Comparison of ENCODE assay signal across 10 cellular contexts in genomic region chr15:82571722-82572222, GRCh38. TPM values are rescaled to one million over a fixed set of nuclear protein-coding genes. Genes with fewer than 3 reads are reported as not detected.
DNase-seq lines count a peak whose midpoint lies in the region; ATAC-seq and TF ChIP-seq lines count a peak whose summit lies in the region.
"Had no signal": no experiment of that assay in that cellular context is flagged by ENCODE, and none has a peak within 500 bp of the region (broad histone marks: within the 10 kb centered on the region; RNA-seq: fewer than 3 reads in every experiment).

No MANE protein-coding gene starts in this region.

- intact Hi-C loops in heart right ventricle (cut with DNase I), result no loop called here

- no peaks in the 10 kb centered on the region for H3K9me3 ChIP-seq in heart right ventricle
- no peaks in the 10 kb centered on the region for H3K9me3 ChIP-seq in parathyroid adenoma (ENCODE audit: control insufficient read depth, low read length)

- WGBS in heart right ventricle, 2 donors, result 0 to 1% methylated on average over 17 of the region's 17 CpGs

- H3K27ac ChIP-seq in VCaP (peak overlapping the region; percentile 67), heart right ventricle (peak overlapping the region in 7 of 10 donors; percentile 30 to 49 (median 31)), parathyroid adenoma (peak overlapping the region; percentile 40)
- H3K27ac ChIP-seq: C4-2B had no signal

- H3K9ac ChIP-seq in parathyroid adenoma, result no peak overlapping the region

- H3K27me3 ChIP-seq in heart right ventricle, result peaks cover 0 to 10% (median 4%) of the 10 kb centered on the region in 7 donors
- H3K27me3 ChIP-seq in parathyroid adenoma (ENCODE audit: control insufficient read depth, insufficient read depth, low read length), result no peaks in the 10 kb centered on the region

- H3K4me1 ChIP-seq in heart right ventricle (peaks cover 0 to 13% (median 7%) of the 10 kb centered on the region in 9 donors), parathyroid adenoma (peaks cover 9% of the 10 kb centered on the region)

- H2AFZ ChIP-seq in parathyroid adenoma, result peak overlapping the region; percentile 45

- DNase-seq in NCI-H345 (lab: John Stamatoyannopoulos, UW), result peak; percentile 53
- no peak for DNase-seq in NCI-H345 treated with DMSO at 0.1 percent for 48 hours (lab: John Stamatoyannopoulos, UW; ENCODE audit: unreplicated experiment)
- peak; percentile 47 to 64 for DNase-seq in heart right ventricle
- no peak for DNase-seq in NCI-H187 (lab: John Stamatoyannopoulos, UW)
- no peak for DNase-seq in NAMALWA (ENCODE audit: low spot score)
- DNase-seq: activated B cell treated with CpG ODN at 0.5 μM for 24 hours had no signal

- TF ChIP-seq CTCF in VCaP (conservative IDR thresholded peaks at IDR 0.05), result no peak
- TF ChIP-seq CTCF in heart right ventricle (IDR thresholded peaks at IDR 0.05), result no peak
- TF ChIP-seq CTCF in parathyroid adenoma (IDR thresholded peaks at IDR 0.05), result no peak

- ATAC-seq in heart right ventricle, result peak; percentile 83 to 97 (median 90)
- ATAC-seq in HG03460 (IDR thresholded peaks at IDR 0.05; ENCODE audit: unreplicated experiment), result no peak

- peak overlapping the region; percentile 22 to 53 (median 46) for H3K4me3 ChIP-seq in heart right ventricle
- H3K4me3 ChIP-seq in parathyroid adenoma (ENCODE audit: low read depth, low read length), result no peak overlapping the region

- H3K4me2 ChIP-seq in parathyroid adenoma (ENCODE audit: low read length), result peak overlapping the region; percentile 58

- no peaks in the 10 kb centered on the region for H3K36me3 ChIP-seq in heart right ventricle
- H3K36me3 ChIP-seq in parathyroid adenoma (ENCODE audit: control insufficient read depth, insufficient read depth, low read length), result no peaks in the 10 kb centered on the region

- H3K79me2 ChIP-seq in parathyroid adenoma, result no peaks in the 10 kb centered on the region

RNA-seq across cellular contexts. Expression of gene RPS17, which starts 31.5 kb away (rescaled TPM):
- total RNA-seq in heart right ventricle, result 1,000 to 10,000 TPM in 1 of 10 donors, 100 to 1,000 TPM in 9; 675 to 1,048 (median 736) TPM
- 1,000 to 10,000 TPM; 1,076 to 3,888 TPM for polyA plus RNA-seq in heart right ventricle

Comparison
In these comparisons a context has a peak if more than half of its experiments do, and no peak if none do; other contexts are left out.
1. DNase-seq: peak in NCI-H345 (single experiment) and heart right ventricle (2 of 2); none in NCI-H345 treated with DMSO at 0.1 percent for 48 hours (single experiment), NCI-H187 (0 of 2) and NAMALWA (single experiment).
2. Peak in every context shown above with its lines, with median percentiles within 50 percentile points of each other: H3K27ac ChIP-seq.